8 cellular contexts compared by ENCODE assay signal in genomic region chr17:9389116-9389515, GRCh38.
DNase-seq lines count a peak whose midpoint lies in the region; ATAC-seq, FAIRE-seq and TF ChIP-seq lines count a peak whose summit lies in the region.

No MANE protein-coding gene starts in this region.

- peak overlapping the region; percentile 46 for H3K27ac ChIP-seq in PC-9

- no peak for TF ChIP-seq POLR2A in GM12891 (IDR thresholded peaks at IDR 0.05; ENCODE audit: low read depth, low read length)

- no TSS peak for BruUV-seq in PC-9 (replicated peaks; lab: Mats Ljungman, UMichigan)

- peak; percentile 34 for DNase-seq in GM12891 (ENCODE audit: insufficient read length, low spot score)
- peak; percentile 39 to 89 for DNase-seq in PC-9
- DNase-seq in left colon: no peak
- DNase-seq in inferior parietal cortex (ENCODE audit: extremely low spot score): no peak
- no peak for DNase-seq in NCI-H1417 treated with DMSO at 0.1 percent for 48 hours (lab: John Stamatoyannopoulos, UW)
- DNase-seq in NOMO-1 treated with dmso at 0.1 percent for 144 hours (lab: John Stamatoyannopoulos, UW; ENCODE audit: unreplicated experiment): no peak
- no peak for DNase-seq in 8988T

- peak; percentile 56 for FAIRE-seq in GM12891 (lab: Jason Lieb, UNC)

- intact Hi-C loops in PC-9 (cut with micrococcal nuclease; ENCODE audit: unreplicated experiment) (no loop called here), left colon (cut with DNase I, micrococcal nuclease) (no loop called here)

- H3K36me3 ChIP-seq in PC-9 (ENCODE audit: low read depth): no peaks in the 10 kb centered on the region

- no peaks in the 10 kb centered on the region for H3K27me3 ChIP-seq in PC-9 (ENCODE audit: insufficient read depth, low read depth)

- H4K20me1 ChIP-seq in PC-9 (ENCODE audit: insufficient read depth): no peaks in the 10 kb centered on the region

- no peaks in the 10 kb centered on the region for H3K9me3 ChIP-seq in PC-9 (ENCODE audit: insufficient read depth, low read depth)

- POLR2A ChIA-PET in PC-9 (lab: Charles Lee; ENCODE audit: unreplicated experiment): interaction anchor here (0.6 kb wide), 1 partner anchor 192 kb away, joined by 3 read pairs; no protein-coding TSS in a partner anchor

- H2AFZ ChIP-seq in PC-9: no peak overlapping the region

- H3K4me1 ChIP-seq in PC-9 (replicated peaks; ENCODE audit: insufficient read depth): peaks cover 7% of the 10 kb centered on the region; the same call in 1 of the 2 replicates

- CTCF ChIA-PET in PC-9 (lab: Charles Lee): no interaction called here

- H3K9me2 ChIP-seq in PC-9 (ENCODE audit: insufficient read depth): no peaks in the 10 kb centered on the region

- ATAC-seq in GM21825 (IDR thresholded peaks at IDR 0.05; ENCODE audit: unreplicated experiment): peak; percentile 84
- ATAC-seq in left colon: peak; percentile 52

- no peak overlapping the region for H3K4me2 ChIP-seq in PC-9

- peaks cover 7% of the 10 kb centered on the region for H3F3A ChIP-seq in PC-9 (ENCODE audit: insufficient read depth, low read depth)

- H3K4me3 ChIP-seq in PC-9: no peak overlapping the region

- H3K79me2 ChIP-seq in PC-9 (ENCODE audit: low read depth): no peaks in the 10 kb centered on the region

- no peak for TF ChIP-seq CTCF in PC-9 (conservative IDR thresholded peaks at IDR 0.05)

TF ChIP-seq in GM12891, 5 proteins besides CTCF, POLR2A, EP300 and RAD21:
- TF ChIP-seq POU2F2 (IDR thresholded peaks at IDR 0.05; ENCODE audit: low read depth, low read length) (0 out of 2 replicates have a peak, but pooled peaks have one; percentile 38), TAF1 (IDR thresholded peaks at IDR 0.05; ENCODE audit: low read depth, low read length) (no peak)

Comparison
In these comparisons a context has a peak if more than half of its experiments do, and no peak if none do; other contexts are left out.
1. DNase-seq: peak in GM12891 (single experiment) and PC-9 (2 of 2); none in left colon (0 of 2), inferior parietal cortex (single experiment), NCI-H1417 treated with DMSO at 0.1 percent for 48 hours (single experiment), NOMO-1 treated with dmso at 0.1 percent for 144 hours (single experiment) and 8988T (single experiment).